In genomic region chr12:89927226-89927698, GRCh38 we compare ENCODE assay signal across 10 cellular contexts.
DNase-seq lines count a peak whose midpoint lies in the region; ATAC-seq, FAIRE-seq and TF ChIP-seq lines count a peak whose summit lies in the region.
"Had no signal": no experiment of that assay in that cellular context is flagged by ENCODE, and none has a peak within 500 bp of the region (broad histone marks: within the 10 kb centered on the region; RNA-seq: fewer than 3 reads in every experiment).

No MANE protein-coding gene starts in this region.

- FAIRE-seq in small intestine (lab: Jason Lieb, UNC): no peak

- peak overlapping the region; percentile 55 for H3K27ac Mint-ChIP-seq in activated naive CD8-positive, alpha-beta T cell treated with anti-CD3 and anti-CD28 coated beads for 36 hours

- peaks cover 8% of the 10 kb centered on the region for H3K4me1 Mint-ChIP-seq in activated naive CD8-positive, alpha-beta T cell treated with anti-CD3 and anti-CD28 coated beads for 36 hours

- peak; percentile 99 for ATAC-seq in GM19468 (IDR thresholded peaks at IDR 0.05; ENCODE audit: extremely low read depth, unreplicated experiment)
- peak; percentile 97 for ATAC-seq in HG03280 (IDR thresholded peaks at IDR 0.05; ENCODE audit: unreplicated experiment)

- H3K4me3 Mint-ChIP-seq in activated naive CD8-positive, alpha-beta T cell treated with anti-CD3 and anti-CD28 coated beads for 36 hours: no peak overlapping the region

- intact Hi-C loops in vagina (cut with DNase I): no loop called here

- no peak overlapping the region for H3K4me3 ChIP-seq in small intestine (ENCODE audit: low read depth in 1 of 2, low read length in 2 of 2)
- H3K4me3 ChIP-seq in vagina: no peak overlapping the region
- H3K4me3 ChIP-seq in MG63: no peak overlapping the region
- H3K4me3 ChIP-seq: cardiac muscle cell, SK-N-MC had no signal

- no peaks in the 10 kb centered on the region for H3K9me3 Mint-ChIP-seq in activated naive CD8-positive, alpha-beta T cell treated with anti-CD3 and anti-CD28 coated beads for 36 hours

- DNase-seq in GM10266 (ENCODE audit: extremely low spot score) (peak; percentile 83), putamen (ENCODE audit: low spot score) (no peak), small intestine (no peak), vagina (ENCODE audit: extremely low spot score in 2 of 2) (no peak), MG63 (no peak)
- no peak for DNase-seq in activated naive CD8-positive, alpha-beta T cell treated with anti-CD3 and anti-CD28 coated beads for 36 hours

- TF ChIP-seq POLR2A in vagina (IDR thresholded peaks at IDR 0.05): no peak

- H3K9me3 ChIP-seq in small intestine (ENCODE audit: control insufficient read depth, low read depth): no peaks in the 10 kb centered on the region
- no peaks in the 10 kb centered on the region for H3K9me3 ChIP-seq in vagina
- H3K9me3 ChIP-seq in MG63: no peaks in the 10 kb centered on the region

- H3K27ac ChIP-seq in small intestine (ENCODE audit: low read depth in 1 of 2, low read length in 1 of 2): peak overlapping the region in 1 of 2 donors; percentile 4
- no peak overlapping the region for H3K27ac ChIP-seq in vagina
- H3K27ac ChIP-seq: cardiac muscle cell, SK-N-MC had no signal

- H3K4me1 ChIP-seq in small intestine (ENCODE audit: control insufficient read depth in 2 of 2, insufficient read depth in 1 of 2, low read depth in 1 of 2, low read length in 1 of 2): no peaks in the 10 kb centered on the region
- H3K4me1 ChIP-seq in vagina: no peaks in the 10 kb centered on the region

- H3K36me3 ChIP-seq in small intestine (ENCODE audit: control insufficient read depth in 2 of 2, insufficient read depth in 2 of 2, low read length in 2 of 2): no peaks in the 10 kb centered on the region
- H3K36me3 ChIP-seq in vagina: no peaks in the 10 kb centered on the region
- H3K36me3 ChIP-seq in MG63: no peaks in the 10 kb centered on the region
- H3K36me3 ChIP-seq: cardiac muscle cell had no signal

- H3K36me3 Mint-ChIP-seq in activated naive CD8-positive, alpha-beta T cell treated with anti-CD3 and anti-CD28 coated beads for 36 hours: no peaks in the 10 kb centered on the region

- H3K27me3 ChIP-seq in small intestine (ENCODE audit: control insufficient read depth in 2 of 2, insufficient read depth in 2 of 2, low read length in 2 of 2) (no peaks in the 10 kb centered on the region), vagina (no peaks in the 10 kb centered on the region), MG63 (no peaks in the 10 kb centered on the region)
- H3K27me3 ChIP-seq: cardiac muscle cell had no signal

- no peaks in the 10 kb centered on the region for H3K27me3 Mint-ChIP-seq in activated naive CD8-positive, alpha-beta T cell treated with anti-CD3 and anti-CD28 coated beads for 36 hours

- TF ChIP-seq CTCF in GM10266 (IDR thresholded peaks at IDR 0.05; ENCODE audit: control insufficient read depth, insufficient read depth, low read depth, missing control alignments) (no peak), vagina (IDR thresholded peaks at IDR 0.05) (no peak)

- whole genome bisulfite sequencing in small intestine, 3 donors: 77 to 85% (median 82%) methylated on average over 2 of the region's 2 CpGs
